In genomic region chr1:31444725-31445448, GRCh38 we compare ENCODE assay signal across 13 cellular contexts. TPM values are rescaled to one million over a fixed set of nuclear protein-coding genes. Genes with fewer than 3 reads are reported as not detected.
A peak's percentile ranks its signal among the peaks of the same experiment; 100 is the strongest.
DNase-seq lines count a peak whose midpoint lies in the region; ATAC-seq, FAIRE-seq and TF ChIP-seq lines count a peak whose summit lies in the region.
"Had no signal": no experiment of that assay in that cellular context is flagged by ENCODE, and none has a peak within 500 bp of the region (broad histone marks: within the 10 kb centered on the region; RNA-seq: fewer than 3 reads in every experiment).

No MANE protein-coding gene starts in this region.

- intact Hi-C loops in pancreas (cut with DNase I) = no loop called here

- H3F3A ChIP-seq in DOHH2 (ENCODE audit: control insufficient read depth, insufficient read depth) = peaks cover 20% of the 10 kb centered on the region

- in situ Hi-C loops in ACHN (cut with HindIII; ENCODE audit: low pct_ligation_motif_present, low pct_unique_long_range_greater_than_20kb, low sequenced_read_pairs) = no loop called here

- DNase-seq in NB4 (ENCODE audit: low read depth) (peak; percentile 74), epithelial cell of proximal tubule (ENCODE audit: low read depth) (peak; percentile 59), pancreas (peak in 4 of 6 donors; percentile 53 to 81 (median 73)), GM10266 (ENCODE audit: extremely low spot score) (no peak), ACHN (no peak), T-helper 9 cell (no peak)
- DNase-seq: activated gamma-delta T cell treated with Interleukin-2 at 50 U/mL for 16 hours; C1 segment of cervical spinal cord; ovary; stimulated activated CD4-positive, alpha-beta T cell treated with anti-CD3 and anti-CD28 coated beads, Interleukin-12 subunit alpha, Interleukin-12 subunit beta, amount 100 ng/mL, for 4 hours had no signal

- H3K27me3 ChIP-seq in DOHH2 (ENCODE audit: control insufficient read depth, low read length) (no peaks in the 10 kb centered on the region), pancreas (no peaks in the 10 kb centered on the region)
- H3K27me3 ChIP-seq: ovary had no signal

- peak; percentile 61 for FAIRE-seq in pancreas (lab: Jason Lieb, UNC)
- FAIRE-seq: astrocyte, GM12891 had no signal

- H3K4me3 ChIP-seq in DOHH2 (ENCODE audit: low read length) (peak overlapping the region; percentile 34), NB4 (ENCODE audit: low read depth, low read length) (no peak overlapping the region), epithelial cell of proximal tubule (ENCODE audit: low read depth, low read length) (no peak overlapping the region), pancreas (no peak overlapping the region)
- H3K4me3 ChIP-seq: ovary had no signal

- H3K9me3 ChIP-seq in DOHH2 (ENCODE audit: control insufficient read depth, insufficient read depth, low read length) = peaks cover 10% of the 10 kb centered on the region
- no peaks in the 10 kb centered on the region for H3K9me3 ChIP-seq in pancreas
- H3K9me3 ChIP-seq: ovary had no signal

- H3K27ac ChIP-seq in DOHH2 (ENCODE audit: low read depth, low read length) (peak overlapping the region; percentile 95), pancreas (peak overlapping the region in 2 of 4 donors; percentile 47 to 48)
- H3K27ac ChIP-seq: ovary had no signal

- TF ChIP-seq POLR2A in NB4 (IDR thresholded peaks at IDR 0.05; ENCODE audit: extremely low read depth, insufficient read length) = no peak

- peak overlapping the region; percentile 54 for H3K4me2 ChIP-seq in DOHH2 (ENCODE audit: low read length)

- WGBS in pancreas, 2 donors = 32 to 41% methylated on average over 8 of the region's 8 CpGs

- H4K20me1 ChIP-seq in DOHH2 (ENCODE audit: control insufficient read depth, insufficient read depth, low read depth, low read length) = no peaks in the 10 kb centered on the region

- TF ChIP-seq CTCF in DOHH2 (IDR thresholded peaks at IDR 0.05; ENCODE audit: low read depth, low read length, poor library complexity, severe bottlenecking) (no peak), NB4 (IDR thresholded peaks at IDR 0.05; ENCODE audit: low read depth, low read length) (no peak), epithelial cell of proximal tubule (conservative IDR thresholded peaks at IDR 0.05; ENCODE audit: low read depth, low read length) (no peak), pancreas (IDR thresholded peaks at IDR 0.05) (no peak), GM10266 (IDR thresholded peaks at IDR 0.05; ENCODE audit: control insufficient read depth, insufficient read depth, low read depth, missing control alignments) (no peak)

- H3K4me1 ChIP-seq in DOHH2 (ENCODE audit: control insufficient read depth, low read length) = peaks cover 63% of the 10 kb centered on the region
- peaks cover 7 to 20% (median 14%) of the 10 kb centered on the region in 3 donors for H3K4me1 ChIP-seq in pancreas

- peak; percentile 73 to 83 (median 76) for ATAC-seq in pancreas

- no peaks in the 10 kb centered on the region for H3K79me2 ChIP-seq in DOHH2 (ENCODE audit: control insufficient read depth, low read length)

- H3K9me2 ChIP-seq in DOHH2 (replicated peaks; ENCODE audit: control insufficient read depth, low read length) = no peaks in the 10 kb centered on the region

- H3K36me3 ChIP-seq in DOHH2 (ENCODE audit: control insufficient read depth, low read length) = peaks cover 7% of the 10 kb centered on the region
- no peaks in the 10 kb centered on the region for H3K36me3 ChIP-seq in pancreas
- H3K36me3 ChIP-seq: ovary had no signal

RNA-seq across cellular contexts. Expression of gene SERINC2, which starts 31.9 kb away (rescaled TPM):
- total RNA-seq in epithelial cell of proximal tubule (45.8 and 56.3 TPM in 2 replicates), pancreas (10 to 100 TPM in 5 of 6 donors, 1 to 10 TPM in 1; 8.8 to 38.9 (median 15.4) TPM)
- polyA plus RNA-seq in pancreas = 10 to 100 TPM; 29.9 to 36.4 TPM

Comparison
In these comparisons a context has a peak if more than half of its experiments do, and no peak if none do; other contexts are left out.
1. DNase-seq: peak in NB4 (single experiment), epithelial cell of proximal tubule (single experiment) and pancreas (4 of 6); none in GM10266 (single experiment), ACHN (single experiment) and T-helper 9 cell (single experiment).